In genomic region chr1:161398900-161399256, GRCh38 we compare ENCODE assay signal across 1 cellular context.
TF ChIP-seq lines count a peak whose summit lies in the region.

No MANE protein-coding gene starts in this region.

TF ChIP-seq in GM23338, 12 proteins besides CTCF, POLR2A, EP300 and RAD21 (continued from another document):
- TF ChIP-seq REST (IDR thresholded peaks at IDR 0.05; ENCODE audit: unreplicated experiment) (no peak), JUNB (IDR thresholded peaks at IDR 0.05; ENCODE audit: unreplicated experiment) (no peak), ZNF114 (CRISPR knock-in tag; IDR thresholded peaks at IDR 0.05) (no peak), POLR2AphosphoS5 (IDR thresholded peaks at IDR 0.05; ENCODE audit: low read depth) (no peak), EZH2phosphoT487 (IDR thresholded peaks at IDR 0.05; ENCODE audit: unreplicated experiment) (no peak), NANOG (IDR thresholded peaks at IDR 0.05; ENCODE audit: borderline replicate concordance) (no peak)
- TF ChIP-seq, protein P1, sequence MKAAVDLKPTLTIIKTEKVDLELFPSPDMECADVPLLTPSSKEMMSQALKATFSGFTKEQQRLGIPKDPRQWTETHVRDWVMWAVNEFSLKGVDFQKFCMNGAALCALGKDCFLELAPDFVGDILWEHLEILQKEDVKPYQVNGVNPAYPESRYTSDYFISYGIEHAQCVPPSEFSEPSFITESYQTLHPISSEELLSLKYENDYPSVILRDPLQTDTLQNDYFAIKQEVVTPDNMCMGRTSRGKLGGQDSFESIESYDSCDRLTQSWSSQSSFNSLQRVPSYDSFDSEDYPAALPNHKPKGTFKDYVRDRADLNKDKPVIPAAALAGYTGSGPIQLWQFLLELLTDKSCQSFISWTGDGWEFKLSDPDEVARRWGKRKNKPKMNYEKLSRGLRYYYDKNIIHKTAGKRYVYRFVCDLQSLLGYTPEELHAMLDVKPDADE (IDR thresholded peaks at IDR 0.05): no peak
